8 cellular contexts compared by ENCODE assay signal in the genomic region with DNA sequence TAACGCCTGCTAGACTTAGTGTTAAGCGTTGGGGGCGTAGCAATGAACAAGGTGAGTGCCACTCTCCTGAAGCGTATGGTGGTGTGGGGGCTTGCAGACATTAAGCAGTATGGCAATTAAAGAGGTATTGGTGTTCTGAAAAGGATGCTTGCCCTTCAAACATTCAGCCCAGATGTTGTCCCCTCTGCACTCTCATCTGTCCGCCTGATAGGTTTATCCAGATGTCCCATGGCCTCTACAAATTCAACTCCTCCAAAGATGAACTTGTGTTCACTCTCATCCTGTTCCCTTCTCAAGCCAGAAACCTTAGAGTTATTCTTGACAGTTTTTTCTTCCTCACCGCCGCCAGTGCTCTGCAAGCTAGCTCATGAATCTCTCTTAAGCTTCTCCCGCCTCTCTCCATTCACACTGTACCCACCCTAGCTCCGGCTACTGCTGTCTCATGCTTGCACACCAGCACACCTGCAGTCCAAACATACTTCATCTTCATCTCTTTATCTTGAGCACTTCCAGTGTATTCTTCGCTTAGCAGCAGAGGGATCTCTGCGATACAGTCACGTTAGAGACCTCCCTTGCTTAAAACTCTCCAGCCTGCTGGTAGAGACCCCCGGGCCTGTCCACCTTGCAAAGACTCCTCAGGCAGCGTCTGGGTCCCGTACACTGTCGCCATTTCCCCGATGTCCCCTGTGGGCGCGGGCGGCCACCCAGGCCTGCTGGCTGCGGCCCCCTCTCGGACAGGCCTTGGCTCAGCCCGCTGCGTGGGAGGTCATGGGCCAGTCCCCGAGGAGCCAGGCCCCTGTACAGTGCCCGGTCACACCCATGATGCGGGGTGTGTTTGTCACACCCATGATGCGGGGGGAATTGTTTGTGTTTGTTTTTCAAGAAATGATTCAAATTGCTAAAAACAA. TPM values are rescaled to one million over a fixed set of nuclear protein-coding genes. Genes with fewer than 3 reads are reported as not detected.
DNase-seq lines count a peak whose midpoint lies in the region; ATAC-seq and TF ChIP-seq lines count a peak whose summit lies in the region.

No MANE protein-coding gene starts in this region.

- H3K36me3 Mint-ChIP-seq in activated naive CD4-positive, alpha-beta T cell treated with anti-CD3 and anti-CD28 coated beads for 36 hours (ENCODE audit: low read depth) = peaks cover 26% of the 10 kb centered on the region
- peaks cover 44% of the 10 kb centered on the region for H3K36me3 Mint-ChIP-seq in brain

- H3K27me3 Mint-ChIP-seq in activated naive CD4-positive, alpha-beta T cell treated with anti-CD3 and anti-CD28 coated beads for 36 hours (ENCODE audit: low read depth) = no peaks in the 10 kb centered on the region
- H3K27me3 Mint-ChIP-seq in brain = peaks cover 6% of the 10 kb centered on the region

- DNase-seq in activated naive CD4-positive, alpha-beta T cell treated with anti-CD3 and anti-CD28 coated beads for 36 hours = no peak
- DNase-seq in activated naive CD4-positive, alpha-beta T cell (lab: John Stamatoyannopoulos, UW) = no peak
- no peak for DNase-seq in lower lobe of right lung
- DNase-seq in upper lobe of left lung = peak in 1 of 2 donors; percentile 71
- DNase-seq in CD1c-positive myeloid dendritic cell (ENCODE audit: extremely low spot score) = no peak
- no peak for DNase-seq in NCI-H187 (lab: John Stamatoyannopoulos, UW)

- no peaks in the 10 kb centered on the region for H3K9me3 Mint-ChIP-seq in activated naive CD4-positive, alpha-beta T cell treated with anti-CD3 and anti-CD28 coated beads for 36 hours
- H3K9me3 Mint-ChIP-seq in brain = peaks cover 0 to 6% (median 3%) of the 10 kb centered on the region in 5 experiments

- H3K27ac ChIP-seq in lower lobe of right lung (peak overlapping the region; percentile 90), upper lobe of left lung (peak overlapping the region; percentile 87 to 94 (median 90))

- H3K4me3 ChIP-seq in lower lobe of right lung (peak overlapping the region; percentile 95), upper lobe of left lung (peak overlapping the region; percentile 61 to 85 (median 81))

- intact Hi-C loops in activated naive CD4-positive, alpha-beta T cell treated with anti-CD3 and anti-CD28 coated beads for 36 hours (cut with micrococcal nuclease) = loop anchor here (1.0 kb wide), 3 partner anchors 32 to 174 kb away; a partner anchor contains a TSS
- intact Hi-C loops in lower lobe of right lung (cut with DNase I) = loop anchor here (10.0 kb wide), 1 partner anchor 85 kb away; no protein-coding TSS in a partner anchor

- H3K4me1 ChIP-seq in lower lobe of right lung = peaks cover 21% of the 10 kb centered on the region
- peaks cover 11 to 28% (median 20%) of the 10 kb centered on the region in 4 donors for H3K4me1 ChIP-seq in upper lobe of left lung

- H3K4me1 Mint-ChIP-seq in activated naive CD4-positive, alpha-beta T cell treated with anti-CD3 and anti-CD28 coated beads for 36 hours (ENCODE audit: low read depth) = peaks cover 25% of the 10 kb centered on the region
- peaks cover 30% of the 10 kb centered on the region for H3K4me1 Mint-ChIP-seq in brain

- H3K27ac Mint-ChIP-seq in activated naive CD4-positive, alpha-beta T cell treated with anti-CD3 and anti-CD28 coated beads for 36 hours = peak overlapping the region; percentile 95
- H3K27ac Mint-ChIP-seq in brain = peak overlapping the region; percentile 93 to 99 (median 97)

- H3K4me3 Mint-ChIP-seq in activated naive CD4-positive, alpha-beta T cell treated with anti-CD3 and anti-CD28 coated beads for 36 hours = peak overlapping the region; percentile 94
- peak overlapping the region; percentile 95 to 99 (median 98) for H3K4me3 Mint-ChIP-seq in brain

- H3K27me3 ChIP-seq in lower lobe of right lung (ENCODE audit: low read depth) = no peaks in the 10 kb centered on the region
- no peaks in the 10 kb centered on the region for H3K27me3 ChIP-seq in upper lobe of left lung

- CTCF ChIA-PET in activated naive CD4-positive, alpha-beta T cell treated with anti-CD3 and anti-CD28 coated beads for 36 hours (lab: Charles Lee) = interaction anchor here (0.6 to 7.1 kb wide), 3 partner anchors 89 to 116 kb away, joined by 3 to 114 read pairs (median 3); no protein-coding TSS in a partner anchor

- TF ChIP-seq EP300 in upper lobe of left lung (IDR thresholded peaks at IDR 0.05) = no peak

- no peak for TF ChIP-seq POLR2A in upper lobe of left lung (IDR thresholded peaks at IDR 0.05)

- ATAC-seq in lower lobe of right lung = no peak
- no peak for ATAC-seq in upper lobe of left lung (ENCODE audit: low FRiP score in 2 of 2)
- ATAC-seq in HG03565 (IDR thresholded peaks at IDR 0.05; ENCODE audit: unreplicated experiment) = no peak

- WGBS in upper lobe of left lung, 2 donors = 64 to 70% methylated on average over 20 to 27 of the region's 28 CpGs

- TF ChIP-seq CTCF in brain (conservative IDR thresholded peaks at IDR 0.05) = no peak
- TF ChIP-seq CTCF in lower lobe of right lung (IDR thresholded peaks at IDR 0.05) = no peak
- TF ChIP-seq CTCF in upper lobe of left lung (IDR thresholded peaks at IDR 0.05) = no peak

- H3K9me3 ChIP-seq in lower lobe of right lung = no peaks in the 10 kb centered on the region
- no peaks in the 10 kb centered on the region for H3K9me3 ChIP-seq in upper lobe of left lung

- H3K36me3 ChIP-seq in lower lobe of right lung (peaks cover 41% of the 10 kb centered on the region), upper lobe of left lung (peaks cover 23 to 40% (median 33%) of the 10 kb centered on the region in 4 donors)

RNA-seq across cellular contexts. Expression of a gene that starts 1.0 kb away (rescaled TPM):
- 10 to 100 TPM; 40.6 to 41.2 TPM for total RNA-seq in activated naive CD4-positive, alpha-beta T cell treated with anti-CD3 and anti-CD28 coated beads for 36 hours
- polyA plus RNA-seq in brain (ENCODE audit: insufficient read depth, low read depth, low replicate concordance) = 81.3 TPM
- total RNA-seq in lower lobe of right lung (27.8 TPM), upper lobe of left lung (10 to 100 TPM; 26.7 to 43.0 (median 31.0) TPM)

RNA-seq across cellular contexts. Expression of a gene that starts 32.0 kb away (rescaled TPM):
- 10 to 100 TPM; 50.6 to 54.4 TPM for total RNA-seq in activated naive CD4-positive, alpha-beta T cell treated with anti-CD3 and anti-CD28 coated beads for 36 hours
- polyA plus RNA-seq in brain (ENCODE audit: insufficient read depth, low read depth, low replicate concordance) = 162 TPM
- total RNA-seq in lower lobe of right lung = 73.5 TPM
- 10 to 100 TPM; 69.1 to 97.7 (median 73.5) TPM for total RNA-seq in upper lobe of left lung

RNA-seq across cellular contexts. Expression of a gene that starts 57.7 kb away (rescaled TPM):
- 10 to 100 TPM; 18.2 to 19.0 TPM for total RNA-seq in activated naive CD4-positive, alpha-beta T cell treated with anti-CD3 and anti-CD28 coated beads for 36 hours
- 23.5 TPM for polyA plus RNA-seq in brain (ENCODE audit: insufficient read depth, low read depth, low replicate concordance)
- total RNA-seq in lower lobe of right lung = 53.9 TPM
- 10 to 100 TPM; 39.3 to 64.6 (median 42.4) TPM for total RNA-seq in upper lobe of left lung
